1 cellular context compared by ENCODE assay signal in genomic region chr17:61155590-61156181, GRCh38.
TF ChIP-seq lines count a peak whose summit lies in the region.

No MANE protein-coding gene starts in this region.

TF ChIP-seq in SK-N-SH, 30 proteins besides CTCF, POLR2A, EP300 and RAD21 (continued from another document):
- TF ChIP-seq, protein P1, sequence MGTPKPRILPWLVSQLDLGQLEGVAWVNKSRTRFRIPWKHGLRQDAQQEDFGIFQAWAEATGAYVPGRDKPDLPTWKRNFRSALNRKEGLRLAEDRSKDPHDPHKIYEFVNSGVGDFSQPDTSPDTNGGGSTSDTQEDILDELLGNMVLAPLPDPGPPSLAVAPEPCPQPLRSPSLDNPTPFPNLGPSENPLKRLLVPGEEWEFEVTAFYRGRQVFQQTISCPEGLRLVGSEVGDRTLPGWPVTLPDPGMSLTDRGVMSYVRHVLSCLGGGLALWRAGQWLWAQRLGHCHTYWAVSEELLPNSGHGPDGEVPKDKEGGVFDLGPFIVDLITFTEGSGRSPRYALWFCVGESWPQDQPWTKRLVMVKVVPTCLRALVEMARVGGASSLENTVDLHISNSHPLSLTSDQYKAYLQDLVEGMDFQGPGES (IDR thresholded peaks at IDR 0.05; ENCODE audit: low read depth, low read length): no peak
- TF ChIP-seq SMC3 (IDR thresholded peaks at IDR 0.05; ENCODE audit: low read depth, low read length) (no peak), CHD2 (IDR thresholded peaks at IDR 0.05; ENCODE audit: low read length, partially characterized antibody) (peak; percentile 21), JUND (IDR thresholded peaks at IDR 0.05) (no peak), RFX5 (IDR thresholded peaks at IDR 0.05; ENCODE audit: low read length) (no peak)
